8 cellular contexts compared by ENCODE assay signal in genomic region chr9:4237748-4238511, GRCh38.
A peak's percentile ranks its signal among the peaks of the same experiment; 100 is the strongest.
DNase-seq lines count a peak whose midpoint lies in the region; ATAC-seq and TF ChIP-seq lines count a peak whose summit lies in the region.

No MANE protein-coding gene starts in this region.

- H4K5ac ChIP-seq in mesendoderm (ENCODE audit: low read length), result no peak overlapping the region

- H3K79me2 ChIP-seq in HCT116 (ENCODE audit: insufficient read depth, low read length), result no peaks in the 10 kb centered on the region
- no peaks in the 10 kb centered on the region for H3K79me2 ChIP-seq in mammary epithelial cell (ENCODE audit: insufficient read depth, low read length)
- H3K79me2 ChIP-seq in mesendoderm (ENCODE audit: control insufficient read depth, insufficient read depth, low read length), result no peaks in the 10 kb centered on the region

- in situ Hi-C loops in ACHN (cut with HindIII; ENCODE audit: low pct_ligation_motif_present, low pct_unique_long_range_greater_than_20kb, low sequenced_read_pairs), result no loop called here
- in situ Hi-C loops in mammary epithelial cell (cut with MboI; ENCODE audit: low sequenced_read_pairs in 2 of 2), result loop anchor here (25.0 kb wide), 2 partner anchors 176 to 501 kb away; no protein-coding TSS in a partner anchor

- POLR2A ChIA-PET in HCT116 (lab: Charles Lee), result no interaction called here

- BruUV-seq in HCT116 (replicated peaks; lab: Mats Ljungman, UMichigan), result no TSS peak
- BruUV-seq in mammary epithelial cell (replicated peaks; lab: Mats Ljungman, UMichigan), result no TSS peak

- CTCF ChIA-PET in HCT116 (lab: Charles Lee), result no interaction called here
- CTCF ChIA-PET in mammary epithelial cell (lab: Charles Lee; ENCODE audit: low non-redundant PET), result interaction anchor here (0.7 kb wide), 1 partner anchor 21 kb away, joined by 5 read pairs; no protein-coding TSS in a partner anchor

- no peaks in the 10 kb centered on the region for H3K79me1 ChIP-seq in mesendoderm (ENCODE audit: low read length)

- TF ChIP-seq CTCF in HCT116 (IDR thresholded peaks at IDR 0.05 in 2 of 3, conservative IDR thresholded peaks at IDR 0.05 in 1 of 3; ENCODE audit: borderline replicate concordance in 1 of 3, insufficient read depth in 1 of 3, low read depth in 2 of 3, low read length in 2 of 3), result no peak
- no peak for TF ChIP-seq CTCF in mammary epithelial cell (conservative IDR thresholded peaks at IDR 0.05 in 1 of 2, IDR thresholded peaks at IDR 0.05 in 1 of 2; ENCODE audit: extremely low read depth in 1 of 2, insufficient read depth in 1 of 2, low read depth in 1 of 2, low read length in 2 of 2)

- H3K4ac ChIP-seq in mesendoderm (ENCODE audit: low read depth, low read length), result no peak overlapping the region

- no peaks in the 10 kb centered on the region for H3K9me3 ChIP-seq in HCT116 (ENCODE audit: control insufficient read depth in 1 of 2, insufficient read depth in 1 of 2, low read depth in 1 of 2, low read length in 2 of 2)
- H3K9me3 ChIP-seq in mammary epithelial cell (replicated peaks; ENCODE audit: insufficient read depth, low read length), result no peaks in the 10 kb centered on the region
- H3K9me3 ChIP-seq in effector memory CD4-positive, alpha-beta T cell (ENCODE audit: control insufficient read depth, low read length), result no peaks in the 10 kb centered on the region

- no peak for TF ChIP-seq POLR2A in HCT116 (IDR thresholded peaks at IDR 0.05; ENCODE audit: borderline replicate concordance, extremely low read depth, insufficient read depth, insufficient read length)

- no peak overlapping the region for H3K23ac ChIP-seq in mesendoderm (ENCODE audit: low read length)

- H2AK5ac ChIP-seq in mesendoderm (ENCODE audit: low read length), result no peak overlapping the region

- H3K4me1 ChIP-seq in HCT116 (ENCODE audit: control insufficient read depth in 1 of 2, insufficient read depth in 2 of 2, low read length in 2 of 2), result peaks cover 14 to 44% of the 10 kb centered on the region in 2 experiments
- H3K4me1 ChIP-seq in mammary epithelial cell (ENCODE audit: insufficient read depth, low read length), result peaks cover 32% of the 10 kb centered on the region
- peaks cover 5% of the 10 kb centered on the region for H3K4me1 ChIP-seq in mesendoderm (ENCODE audit: control insufficient read depth, low read depth, low read length)
- no peaks in the 10 kb centered on the region for H3K4me1 ChIP-seq in effector memory CD4-positive, alpha-beta T cell (ENCODE audit: control insufficient read depth, insufficient read depth, low read length, poor library complexity, severe bottlenecking)

- no peaks in the 10 kb centered on the region for H3K27me3 ChIP-seq in HCT116 (ENCODE audit: insufficient read depth, low read length)
- H3K27me3 ChIP-seq in mammary epithelial cell (ENCODE audit: insufficient read depth, low read length), result no peaks in the 10 kb centered on the region
- H3K27me3 ChIP-seq in mesendoderm (ENCODE audit: insufficient read depth, low read length, poor library complexity), result no peaks in the 10 kb centered on the region
- H3K27me3 ChIP-seq in effector memory CD4-positive, alpha-beta T cell (replicated peaks; ENCODE audit: control insufficient read depth, insufficient read depth, low read length, poor library complexity, severe bottlenecking), result no peaks in the 10 kb centered on the region

- H2BK5ac ChIP-seq in mesendoderm (ENCODE audit: low read length), result peak overlapping the region; percentile 72

- dilution Hi-C loops in mammary epithelial cell (cut with HindIII; ENCODE audit: low sequenced_read_pairs), result no loop called here

- DNase-seq in ACHN (peak; percentile 64), HCT116 (ENCODE audit: low read depth, low spot score) (no peak), mammary epithelial cell (no peak), mesendoderm (peak; percentile 81), NCI-H187 treated with DMSO at 0.1 percent for 48 hours (lab: John Stamatoyannopoulos, UW) (no peak)
- DNase-seq in effector memory CD4-positive, alpha-beta T cell, result no peak

- H3K9ac ChIP-seq in HCT116 (ENCODE audit: low read length) (no peak overlapping the region), mammary epithelial cell (ENCODE audit: insufficient read depth, low read length) (no peak overlapping the region), mesendoderm (ENCODE audit: low read length) (peak overlapping the region; percentile 15)

- no peak for TF ChIP-seq RAD21 in HCT116 (IDR thresholded peaks at IDR 0.05; ENCODE audit: low read depth)

- peak overlapping the region; percentile 80 for H3K18ac ChIP-seq in mesendoderm (ENCODE audit: low read length)

- peak overlapping the region; percentile 40 for H3K4me2 ChIP-seq in HCT116 (ENCODE audit: low read length)
- peak overlapping the region; percentile 19 for H3K4me2 ChIP-seq in mammary epithelial cell (ENCODE audit: insufficient read depth, low read depth, low read length)
- no peak overlapping the region for H3K4me2 ChIP-seq in mesendoderm (ENCODE audit: low read length)

- H3K36me3 ChIP-seq in HCT116 (ENCODE audit: control insufficient read depth in 1 of 2, insufficient read depth in 2 of 2, low read length in 2 of 2), result no peaks in the 10 kb centered on the region
- H3K36me3 ChIP-seq in mammary epithelial cell (ENCODE audit: insufficient read depth, low read length), result no peaks in the 10 kb centered on the region
- H3K36me3 ChIP-seq in mesendoderm (ENCODE audit: control insufficient read depth, insufficient read depth, low read length), result no peaks in the 10 kb centered on the region
- no peaks in the 10 kb centered on the region for H3K36me3 ChIP-seq in effector memory CD4-positive, alpha-beta T cell (ENCODE audit: control insufficient read depth, insufficient read depth, low read length)

- H3K4me3 ChIP-seq in HCT116 (replicated peaks in 1 of 2; ENCODE audit: low read depth in 1 of 2, low read length in 2 of 2), result no peak overlapping the region
- H3K4me3 ChIP-seq in mammary epithelial cell (replicated peaks in 1 of 3; ENCODE audit: insufficient read depth in 1 of 3, low read depth in 2 of 3, low read length in 3 of 3), result no peak overlapping the region
- H3K4me3 ChIP-seq in mesendoderm (ENCODE audit: low read length), result no peak overlapping the region
- no peak overlapping the region for H3K4me3 ChIP-seq in effector memory CD4-positive, alpha-beta T cell (ENCODE audit: insufficient read depth, low read depth, low read length, poor library complexity, severe bottlenecking)

- ATAC-seq in HCT116 (no peak), GM21526 (IDR thresholded peaks at IDR 0.05; ENCODE audit: low FRiP score, unreplicated experiment) (no peak), HG03139 (IDR thresholded peaks at IDR 0.05; ENCODE audit: unreplicated experiment) (no peak)

- peak overlapping the region; percentile 63 for H3K56ac ChIP-seq in mesendoderm (ENCODE audit: low read length)

- H3K9me2 ChIP-seq in HCT116 (ENCODE audit: insufficient read depth), result no peaks in the 10 kb centered on the region

- H2BK15ac ChIP-seq in mesendoderm (replicated peaks; ENCODE audit: low read depth), result peak overlapping the region; percentile 85

- no peak overlapping the region for H3K27ac ChIP-seq in HCT116 (ENCODE audit: low read depth, low read length)
- peak overlapping the region; percentile 30 for H3K27ac ChIP-seq in mammary epithelial cell (ENCODE audit: insufficient read depth, low read depth, low read length)
- peak overlapping the region; percentile 78 for H3K27ac ChIP-seq in mesendoderm (ENCODE audit: low read depth, low read length)
- no peak overlapping the region for H3K27ac ChIP-seq in effector memory CD4-positive, alpha-beta T cell (ENCODE audit: insufficient read depth, low read length, poor library complexity, severe bottlenecking)

- H4K8ac ChIP-seq in mesendoderm (ENCODE audit: low read depth, low read length), result no peak overlapping the region

- peak overlapping the region; percentile 14 for H2BK120ac ChIP-seq in mesendoderm (ENCODE audit: low read depth, low read length)

- H2AFZ ChIP-seq in HCT116 (ENCODE audit: low read depth, low read length, poor library complexity, severe bottlenecking) (peak overlapping the region; percentile 51), mammary epithelial cell (ENCODE audit: low read depth, low read length) (peak overlapping the region; percentile 50)

- 95% methylated on average over 6 of the region's 6 CpGs for WGBS in mammary epithelial cell (ENCODE audit: low coverage, missing lambda C conversion rate)
- WGBS in mesendoderm (ENCODE audit: extremely low coverage, insufficient coverage, low lambda C conversion rate), result no CpG with 5 or more reads among the region's 6 CpGs

- RAD21 ChIA-PET in HCT116 (lab: Charles Lee; ENCODE audit: low non-redundant PET in 1 of 2, low total read pairs in 2 of 2, uncharacterized antibody in 2 of 2, unreplicated experiment in 2 of 2), result no interaction called here

- intact Hi-C loops in HCT116 (cut with micrococcal nuclease) (no loop called here), mammary epithelial cell (cut with micrococcal nuclease) (loop anchor here (5.0 kb wide), 1 partner anchor 59 kb away; no protein-coding TSS in a partner anchor)

- no peaks in the 10 kb centered on the region for H4K20me1 ChIP-seq in HCT116 (ENCODE audit: insufficient read depth)
- no peaks in the 10 kb centered on the region for H4K20me1 ChIP-seq in mammary epithelial cell (ENCODE audit: insufficient read depth, low read length)

TF ChIP-seq in HCT116, 20 proteins besides CTCF, POLR2A, EP300 and RAD21:
- TF ChIP-seq ZNF274 (IDR thresholded peaks at IDR 0.05; ENCODE audit: low read depth, low read length) (no peak), ATF3 (IDR thresholded peaks at IDR 0.05) (no peak), ZFX (IDR thresholded peaks at IDR 0.05) (no peak), CEBPB (IDR thresholded peaks at IDR 0.05; ENCODE audit: low read depth) (no peak), ELF1 (IDR thresholded peaks at IDR 0.05; ENCODE audit: borderline replicate concordance, low read depth) (no peak), JUND (IDR thresholded peaks at IDR 0.05) (no peak), POLR2AphosphoS5 (IDR thresholded peaks at IDR 0.05; ENCODE audit: low read depth, low read length) (no peak), MAX (IDR thresholded peaks at IDR 0.05) (no peak), SP1 (IDR thresholded peaks at IDR 0.05; ENCODE audit: low read depth) (no peak), SIN3A (IDR thresholded peaks at IDR 0.05; ENCODE audit: low read depth) (no peak)
TF ChIP-seq in HCT116: peak in this region for 0.

Comparison
In these comparisons a context has a peak if more than half of its experiments do, and no peak if none do; other contexts are left out.
1. DNase-seq: peak in ACHN (single experiment) and mesendoderm (single experiment); none in HCT116 (single experiment), mammary epithelial cell (single experiment), NCI-H187 treated with DMSO at 0.1 percent for 48 hours (single experiment) and effector memory CD4-positive, alpha-beta T cell (0 of 3).
2. H3K27ac ChIP-seq: peak in mammary epithelial cell (single experiment) and mesendoderm (single experiment); none in HCT116 (single experiment) and effector memory CD4-positive, alpha-beta T cell (single experiment).